ENCODE assay signal across 1 cellular context in genomic region chr1:228102791-228103620, GRCh38.
A peak's percentile ranks its signal among the peaks of the same experiment; 100 is the strongest.
TF ChIP-seq lines count a peak whose summit lies in the region.

Gene C1orf35, minus strand, starts transcription at chr1:228103325. Its CDS starts 98 bp downstream, at chr1:228103227.

TF ChIP-seq in SK-N-SH, 30 proteins besides CTCF, POLR2A, EP300 and RAD21 (continued from another document):
- TF ChIP-seq CHD2 (IDR thresholded peaks at IDR 0.05; ENCODE audit: low read length, partially characterized antibody): peak; percentile 65
- peak; percentile 99 for TF ChIP-seq NRF1 (IDR thresholded peaks at IDR 0.05; ENCODE audit: low read depth, low read length)
- 0 out of 2 replicates have a peak, but pooled peaks have one; percentile 14 for TF ChIP-seq RCOR1 (IDR thresholded peaks at IDR 0.05; ENCODE audit: low read length)
- TF ChIP-seq USF1 (IDR thresholded peaks at IDR 0.05; ENCODE audit: borderline replicate concordance, low read depth): no peak
- no peak for TF ChIP-seq GATA2 (CRISPR knock-in tag; IDR thresholded peaks at IDR 0.05)
- TF ChIP-seq RFX5 (IDR thresholded peaks at IDR 0.05; ENCODE audit: low read length): no peak
- TF ChIP-seq POLR2AphosphoS5 (IDR thresholded peaks at IDR 0.05; ENCODE audit: low read depth, low read length): peak; percentile 50; the same call in 1 of the 2 replicates
- peak; percentile 9; the same call in 1 of the 2 replicates for TF ChIP-seq TCF12 (IDR thresholded peaks at IDR 0.05)
- TF ChIP-seq NFIC (IDR thresholded peaks at IDR 0.05; ENCODE audit: borderline replicate concordance): no peak
- TF ChIP-seq RXRA (IDR thresholded peaks at IDR 0.05; ENCODE audit: borderline replicate concordance, low read depth): no peak
- 0 out of 2 replicates have a peak, but pooled peaks have one; percentile 51 for TF ChIP-seq TAF1 (IDR thresholded peaks at IDR 0.05; ENCODE audit: borderline replicate concordance, low read depth, low read length)
- TF ChIP-seq REST (IDR thresholded peaks at IDR 0.05; ENCODE audit: low read depth, low read length): peak; percentile 46; the same call in 1 of the 2 replicates
TF ChIP-seq in SK-N-SH: peak in this region for 12.
